1 cellular context compared by ENCODE assay signal in the genomic region with DNA sequence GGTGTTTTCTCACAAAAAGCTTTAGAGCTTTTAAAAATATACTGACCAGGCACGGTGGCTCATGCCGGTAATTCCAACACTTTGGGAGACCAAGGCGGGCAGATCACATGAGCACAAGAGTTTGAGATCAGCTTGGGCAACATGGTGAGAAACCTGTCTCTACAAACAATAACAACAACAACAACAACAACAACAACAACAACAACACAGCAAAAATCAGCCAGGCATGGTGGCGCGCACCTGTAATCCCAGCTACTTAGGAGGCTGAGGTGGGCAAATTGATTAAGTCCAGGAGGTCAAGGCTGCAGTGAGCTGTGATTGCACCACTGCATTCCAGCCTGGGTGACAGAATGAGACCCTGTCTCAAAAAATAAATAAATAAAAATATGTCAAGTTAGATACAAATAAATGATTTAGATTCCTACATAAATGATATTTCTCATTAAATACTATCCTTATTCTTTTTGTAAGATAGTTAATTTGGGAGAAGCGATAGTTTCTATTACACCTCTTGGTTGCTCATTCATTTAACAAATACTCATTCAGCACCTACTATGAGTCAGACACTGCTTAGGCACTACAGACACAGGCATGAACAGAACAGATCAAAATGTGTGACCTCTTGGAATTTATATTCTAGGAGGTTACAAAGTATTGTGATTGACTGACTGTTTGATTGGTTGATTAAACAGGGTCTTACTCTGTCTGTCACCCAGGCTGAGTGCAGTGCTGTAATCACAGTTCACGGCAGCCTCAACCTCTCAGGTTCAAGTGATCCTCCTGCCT.
TF ChIP-seq lines count a peak whose summit lies in the region.

No MANE protein-coding gene starts in this region.

TF ChIP-seq in HepG2, 621 proteins besides CTCF, POLR2A, EP300 and RAD21:
- TF ChIP-seq PAF1 (CRISPR knock-in tag; IDR thresholded peaks at IDR 0.05): no peak
- peak; percentile 82 for TF ChIP-seq ZNF460 (CRISPR knock-in tag; IDR thresholded peaks at IDR 0.05; ENCODE audit: borderline replicate concordance)
- peak; percentile 94 for TF ChIP-seq FOXP1 (IDR thresholded peaks at IDR 0.05)
- TF ChIP-seq FOXP1 (CRISPR knock-in tag; IDR thresholded peaks at IDR 0.05): no peak
- no peak for TF ChIP-seq ELF4 (CRISPR knock-in tag; IDR thresholded peaks at IDR 0.05; ENCODE audit: borderline replicate concordance)
